22 cellular contexts compared by ENCODE assay signal in the genomic region with DNA sequence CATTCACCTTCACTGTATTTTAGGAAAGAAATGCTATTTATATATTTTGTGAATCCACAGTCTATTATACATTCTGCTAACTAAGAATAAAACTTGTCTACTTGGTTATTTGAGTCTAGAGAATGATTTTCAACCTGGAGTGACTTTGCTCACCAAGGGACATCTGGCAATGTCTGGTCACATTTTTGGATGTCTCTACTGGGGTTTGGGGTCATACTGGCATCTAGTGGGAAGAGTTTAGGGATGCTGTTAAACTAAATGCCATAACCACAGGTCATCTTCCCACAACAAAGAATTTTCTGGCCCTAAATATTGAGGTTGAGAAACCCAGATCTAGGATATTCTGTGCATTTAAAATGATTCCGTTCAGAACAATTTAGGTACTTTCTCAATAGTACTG. TPM values are rescaled to one million over a fixed set of nuclear protein-coding genes. Genes with fewer than 3 reads are reported as not detected.
DNase-seq lines count a peak whose midpoint lies in the region; ATAC-seq, FAIRE-seq and TF ChIP-seq lines count a peak whose summit lies in the region.
"Had no signal": no experiment of that assay in that cellular context is flagged by ENCODE, and none has a peak within 500 bp of the region (broad histone marks: within the 10 kb centered on the region; RNA-seq: fewer than 3 reads in every experiment).

No MANE protein-coding gene starts in this region.

- WGBS in A549 (ENCODE audit: missing lambda C conversion rate) = 81% methylated on average over 1 of the region's 1 CpG
- WGBS in H1 (ENCODE audit: extremely low coverage in 1 of 2, insufficient coverage in 1 of 2, insufficient read length in 1 of 2, insufficient replicate concordance in 2 of 2, low coverage in 1 of 2, low lambda C conversion rate in 2 of 2, missing lambda C conversion rate in 1 of 2), 2 experiments = 87% methylated on average over 1 of the region's 1 CpG; no CpG with 5 or more reads in 1 of the 2 experiments

- H3K36me3 ChIP-seq in H1 (ENCODE audit: control insufficient read depth in 2 of 4, insufficient read depth in 4 of 4, low read length in 3 of 4) (no peaks in the 10 kb centered on the region), MM.1S (replicated peaks; ENCODE audit: insufficient read depth, low read length) (no peaks in the 10 kb centered on the region)
- H3K36me3 ChIP-seq: thoracic aorta had no signal

- TF ChIP-seq CTCF in A549 (IDR thresholded peaks at IDR 0.05) (peak; percentile 31; the same call in 1 of the 3 replicates), H1 (IDR thresholded peaks at IDR 0.05; ENCODE audit: control extremely low read depth in 1 of 3, insufficient read depth in 1 of 3, low read depth in 1 of 3, low read length in 3 of 3) (peak in 1 of 3 experiments; percentile 13; a peak in 2 of 4 replicates), MM.1S (IDR thresholded peaks at IDR 0.05; ENCODE audit: low read length) (no peak)

- no peaks in the 10 kb centered on the region for H3K9me2 ChIP-seq in MM.1S (replicated peaks; ENCODE audit: insufficient read depth, low read length)

- H2BK15ac ChIP-seq in H1 (ENCODE audit: low read length) = no peak overlapping the region

- no peaks in the 10 kb centered on the region for H3K23me2 ChIP-seq in H1 (ENCODE audit: low read depth, low read length)

- H3K27ac ChIP-seq in A549 (no peak overlapping the region), H1 (ENCODE audit: low read depth, low read length) (no peak overlapping the region), MM.1S (ENCODE audit: low read length) (no peak overlapping the region)
- H3K27ac ChIP-seq: thoracic aorta had no signal

- no peak overlapping the region for H2AFZ ChIP-seq in H1 (ENCODE audit: low read length)
- H2AFZ ChIP-seq in MM.1S (ENCODE audit: low read length) = no peak overlapping the region

- H3K4me2 ChIP-seq in A549 = no peak overlapping the region
- H3K4me2 ChIP-seq in H1 (ENCODE audit: insufficient read depth in 1 of 2, low read depth in 2 of 2, low read length in 2 of 2) = no peak overlapping the region
- no peak overlapping the region for H3K4me2 ChIP-seq in MM.1S (ENCODE audit: low read depth, low read length)

- CTCF ChIA-PET in A549 (lab: Yijun Ruan, JAX) = interaction anchor here (0.7 to 1.4 kb wide), 4 partner anchors 10 to 492 kb away, joined by 3 read pairs; no protein-coding TSS in a partner anchor
- CTCF ChIA-PET in H1 (lab: Charles Lee; ENCODE audit: partially characterized antibody) = interaction anchor here (0.7 to 1.4 kb wide), 6 partner anchors 13 to 520 kb away, joined by 3 to 6 read pairs (median 3); no protein-coding TSS in a partner anchor

- no peak overlapping the region for H3K14ac ChIP-seq in H1 (ENCODE audit: insufficient read length)

- H3K79me2 ChIP-seq in H1 (ENCODE audit: control insufficient read depth in 1 of 2, insufficient read depth in 2 of 2, low read length in 2 of 2) (no peaks in the 10 kb centered on the region), MM.1S (ENCODE audit: low read length) (no peaks in the 10 kb centered on the region)

- no peak overlapping the region for H4K91ac ChIP-seq in H1 (replicated peaks; ENCODE audit: insufficient read length, low read length)

- H3K18ac ChIP-seq in H1 (ENCODE audit: extremely low read depth, low read length) = no peak overlapping the region

- DNase-seq in A549 (ENCODE audit: low read depth in 1 of 2, low spot score in 1 of 2) (peak in 1 of 2 experiments; percentile 9), ELR (ENCODE audit: low read depth) (peak; percentile 38), NCI-H460 (ENCODE audit: extremely low read depth, low read depth) (peak; percentile 3), H1 (ENCODE audit: low read depth in 1 of 2, low spot score in 2 of 2) (no peak), MM.1S (no peak), SHP77 (lab: John Stamatoyannopoulos, UW) (no peak), NCI-H146 (lab: John Stamatoyannopoulos, UW) (no peak)
- no peak for DNase-seq in activated naive CD4-positive, alpha-beta T cell (lab: John Stamatoyannopoulos, UW)
- DNase-seq: activated CD4-positive, alpha-beta T cell treated with anti-CD3 and anti-CD28 coated beads, Interleukin-2, amount 10 ng/mL, durations not matched to agents 7 days and 5 days; activated T-cell treated with anti-CD3 and anti-CD28 coated beads, Interleukin-2, amount 50 U/mL, for 24 hours; caudate nucleus; DMS153; glutamatergic neuron; mesenchymal stem cell; NCI-H1930; NCI-H748 treated with DMSO at 0.1 percent for 48 hours; right cardiac atrium; SIG-M5; stimulated activated CD4-positive, alpha-beta T cell treated with anti-CD3 and anti-CD28 coated beads, Interleukin-2, amount 100 ng/mL, for 24 hours; T1000 had no signal

- TF ChIP-seq POLR2A in A549 (IDR thresholded peaks at IDR 0.05; ENCODE audit: low read length) = no peak
- TF ChIP-seq POLR2A in H1 (IDR thresholded peaks at IDR 0.05; ENCODE audit: control extremely low read depth in 1 of 2, low read depth in 2 of 2, low read length in 2 of 2) = no peak

- POLR2A ChIA-PET in A549 (lab: Yijun Ruan, JAX) (no interaction called here), H1 (lab: Charles Lee; ENCODE audit: partially characterized antibody) (no interaction called here)

- H4K8ac ChIP-seq in H1 (ENCODE audit: extremely low read depth, insufficient read depth, low read length) = no peak overlapping the region

- H3K4me3 ChIP-seq in A549 (no peak overlapping the region), H1 (ENCODE audit: extremely low read depth in 1 of 4, insufficient read depth in 2 of 4, low read depth in 3 of 4, low read length in 4 of 4) (no peak overlapping the region), MM.1S (ENCODE audit: low read length) (no peak overlapping the region)
- H3K4me3 ChIP-seq: thoracic aorta had no signal

- H3K9me3 ChIP-seq in A549 (no peaks in the 10 kb centered on the region), H1 (ENCODE audit: insufficient read depth in 2 of 2, low read depth in 1 of 2, low read length in 1 of 2) (no peaks in the 10 kb centered on the region), MM.1S (replicated peaks; ENCODE audit: insufficient read depth, low read length) (no peaks in the 10 kb centered on the region)
- H3K9me3 ChIP-seq: thoracic aorta had no signal

- H3F3A ChIP-seq in MM.1S (ENCODE audit: insufficient read depth, low read length) = no peaks in the 10 kb centered on the region

- H2BK20ac ChIP-seq in H1 (ENCODE audit: low read length) = no peak overlapping the region

- H4K20me1 ChIP-seq in H1 (replicated peaks in 1 of 2; ENCODE audit: control insufficient read depth in 1 of 2, insufficient read depth in 2 of 2, low read length in 2 of 2) = no peaks in the 10 kb centered on the region
- H4K20me1 ChIP-seq in MM.1S (ENCODE audit: insufficient read depth, low read length) = no peaks in the 10 kb centered on the region

- H3K27me3 ChIP-seq in H1 (replicated peaks in 1 of 4; ENCODE audit: control insufficient read depth in 3 of 4, extremely low read depth in 1 of 4, insufficient read depth in 3 of 4, low read length in 3 of 4) = no peaks in the 10 kb centered on the region
- no peaks in the 10 kb centered on the region for H3K27me3 ChIP-seq in MM.1S (replicated peaks; ENCODE audit: insufficient read depth, low read length)

- no peak overlapping the region for H3K23ac ChIP-seq in H1 (ENCODE audit: insufficient read length)

- ATAC-seq in A549 = peak in 1 of 2 experiments; percentile 34; a peak in 1 of 6 replicates
- ATAC-seq: right cardiac atrium had no signal

- no peak overlapping the region for H2BK120ac ChIP-seq in H1 (replicated peaks; ENCODE audit: low read depth, low read length)

- TF ChIP-seq RAD21 in A549 (conservative IDR thresholded peaks at IDR 0.05 in 1 of 2, IDR thresholded peaks at IDR 0.05 in 1 of 2) = peak; percentile 38 to 58
- TF ChIP-seq RAD21 in H1 (IDR thresholded peaks at IDR 0.05 in 1 of 2, conservative IDR thresholded peaks at IDR 0.05 in 1 of 2; ENCODE audit: low read depth in 2 of 2, low read length in 2 of 2) = peak; percentile 50 to 61; a peak in 3 of 4 replicates

- no peak overlapping the region for H3K4ac ChIP-seq in H1 (replicated peaks; ENCODE audit: insufficient read length, low read depth, low read length)

- FAIRE-seq in A549 (lab: Jason Lieb, UNC) = no peak
- FAIRE-seq in H1 (lab: Jason Lieb, UNC) = no peak
- FAIRE-seq: islet of Langerhans had no signal

- no peaks in the 10 kb centered on the region for H3K79me1 ChIP-seq in H1 (ENCODE audit: low read depth, low read length)

- H3K56ac ChIP-seq in H1 (replicated peaks; ENCODE audit: insufficient read length, low read depth, low read length) = no peak overlapping the region

- TF ChIP-seq EP300 in A549 (IDR thresholded peaks at IDR 0.05) (no peak), H1 (IDR thresholded peaks at IDR 0.05; ENCODE audit: borderline replicate concordance in 1 of 2, low read depth in 2 of 2, low read length in 2 of 2) (no peak)

- H2BK12ac ChIP-seq in H1 (ENCODE audit: low read depth, low read length) = no peak overlapping the region

- no peak overlapping the region for H3K9ac ChIP-seq in H1 (replicated peaks in 1 of 4; ENCODE audit: extremely low read depth in 1 of 4, low read depth in 3 of 4, low read length in 3 of 4)
- H3K9ac ChIP-seq in MM.1S (ENCODE audit: low read length) = no peak overlapping the region

- H2AK5ac ChIP-seq in H1 (ENCODE audit: low read depth, low read length) = no peak overlapping the region

- H3K4me1 ChIP-seq in A549 (no peaks in the 10 kb centered on the region), H1 (replicated peaks in 1 of 4; ENCODE audit: control insufficient read depth in 3 of 4, insufficient read depth in 4 of 4, low read length in 3 of 4) (no peaks in the 10 kb centered on the region), MM.1S (ENCODE audit: low read length) (no peaks in the 10 kb centered on the region)

- no peak overlapping the region for H4K5ac ChIP-seq in H1 (ENCODE audit: insufficient read length, low read depth, low read length)

- H2BK5ac ChIP-seq in H1 (ENCODE audit: low read depth, low read length) = no peak overlapping the region

RNA-seq across cellular contexts. Expression of gene KCNJ16, which starts 26.0 kb away (rescaled TPM):
- polyA plus RNA-seq in A549 (2011; rRNA removed) (1.4 and 1.6 TPM in 2 replicates), A549 (2017; fragmentation: RNase III; extraction: RNeasy Plus Mini Kit Qiagen cat#74134 plus additional on column Dnase treatment) (0.59 to 0.87 TPM (median 0.84 TPM) in 3 replicates), H1 (2011; rRNA removed) (not detected in 2 replicates)
- polyA plus RNA-seq in A549 (2012; cell fraction: cytosol; rRNA removed) = 0.05 and 0.06 TPM in 2 replicates
- polyA plus RNA-seq in A549 (2012; cell fraction: nucleus; rRNA removed) = 0.11 and 0.32 TPM in 2 replicates
- 0.83 and 1.0 TPM in 2 replicates for polyA minus RNA-seq in A549 (2011; rRNA and poly(A)+ RNA removed)
- total RNA-seq in NCI-H460 (2014; rRNA removed; shearing (Covaris generic)) = not detected in 2 replicates
- polyA plus RNA-seq in NCI-H460 (2014; cell fraction: nucleus; rRNA removed) = not detected in 2 replicates
- not detected in 2 replicates for total RNA-seq in H1 (2021; fragmentation: NEBNext Ultra II Directional; extraction: Animal tissue kit (Norgen Biotek cat#: 25700))
- not detected for polyA plus RNA-seq in H1 (2011; cell fraction: cytosol; rRNA removed)
- polyA plus RNA-seq in H1 (2011; cell fraction: nucleus; rRNA removed) = not detected
- polyA plus RNA-seq in H1 (2012, experiment 1 of 2) = not detected in 4 replicates
- polyA plus RNA-seq in H1 (2012, experiment 2 of 2) = not detected
- polyA plus RNA-seq in H1 (2013, experiment 1 of 2) = not detected
- polyA plus RNA-seq in H1 (2013, experiment 2 of 2) = not detected
- not detected in 2 replicates for polyA minus RNA-seq in H1 (2011; rRNA and poly(A)+ RNA removed)
- polyA minus RNA-seq in H1 (2011; cell fraction: cytosol; rRNA and poly(A)+ RNA removed) = not detected
- not detected for polyA minus RNA-seq in H1 (2011; cell fraction: nucleus; rRNA and poly(A)+ RNA removed)
- total RNA-seq: activated CD4-positive, alpha-beta T cell treated with anti-CD3 and anti-CD28 coated beads, Interleukin-2, amount 10 ng/mL, durations not matched to agents 7 days and 5 days had no signal
- polyA plus RNA-seq: right cardiac atrium had no signal

Comparison
In these comparisons a context has a peak if more than half of its experiments do, and no peak if none do; other contexts are left out.
1. DNase-seq: peak in ELR (single experiment) and NCI-H460 (single experiment); none in H1 (0 of 2), MM.1S (single experiment), SHP77 (0 of 2), activated naive CD4-positive, alpha-beta T cell (0 of 4) and NCI-H146 (single experiment).
2. Of the 18 proteins assayed by ChIP-seq in both H1 and A549: peak only in H1: none; only in A549: none; in both: RAD21; in neither: 16; mixed calls (peak in some experiments, not most) for 1.